23 cellular contexts compared by ENCODE assay signal in genomic region chr5:119301210-119301609, GRCh38. TPM values are rescaled to one million over a fixed set of nuclear protein-coding genes. Genes with fewer than 3 reads are reported as not detected.
DNase-seq lines count a peak whose midpoint lies in the region; ATAC-seq, FAIRE-seq and TF ChIP-seq lines count a peak whose summit lies in the region.
"Had no signal": no experiment of that assay in that cellular context is flagged by ENCODE, and none has a peak within 500 bp of the region (broad histone marks: within the 10 kb centered on the region; RNA-seq: fewer than 3 reads in every experiment).

No MANE protein-coding gene starts in this region.

- H3K27me3 ChIP-seq in CD4-positive, alpha-beta T cell (ENCODE audit: control insufficient read depth, insufficient read depth, low read length) = no peaks in the 10 kb centered on the region
- H3K27me3 ChIP-seq: ascending aorta, right lobe of liver, transverse colon had no signal

- ATAC-seq in A549 (no peak), HG02870 (IDR thresholded peaks at IDR 0.05; ENCODE audit: unreplicated experiment) (no peak), HG02840 (IDR thresholded peaks at IDR 0.05; ENCODE audit: low FRiP score, unreplicated experiment) (no peak), left colon (no peak)
- ATAC-seq in CD4-positive, alpha-beta T cell (ENCODE audit: poor library complexity) = no peak
- ATAC-seq: GM23338, left ventricle myocardium superior had no signal

- H3K4me3 Mint-ChIP-seq in CD4-positive, alpha-beta T cell = peak overlapping the region; percentile 95
- no peak overlapping the region for H3K4me3 Mint-ChIP-seq in activated CD4-positive, alpha-beta memory T cell treated with anti-CD3 and anti-CD28 coated beads for 36 hours
- H3K4me3 Mint-ChIP-seq: GM23338 had no signal

- H3K9me3 ChIP-seq in A549 = no peaks in the 10 kb centered on the region
- no peaks in the 10 kb centered on the region for H3K9me3 ChIP-seq in CD4-positive, alpha-beta T cell (ENCODE audit: control insufficient read depth, low read length)
- H3K9me3 ChIP-seq: ascending aorta, right lobe of liver, transverse colon had no signal

- no peak for TF ChIP-seq RAD21 in A549 (conservative IDR thresholded peaks at IDR 0.05 in 1 of 2, IDR thresholded peaks at IDR 0.05 in 1 of 2)

- H3K36me3 Mint-ChIP-seq in CD4-positive, alpha-beta T cell (ENCODE audit: low read depth) = peaks cover 57% of the 10 kb centered on the region
- peaks cover 7% of the 10 kb centered on the region for H3K36me3 Mint-ChIP-seq in activated CD4-positive, alpha-beta memory T cell treated with anti-CD3 and anti-CD28 coated beads for 36 hours

- no peak for FAIRE-seq in A549 (lab: Jason Lieb, UNC)
- FAIRE-seq: D721Med, G401.6, GM19239 had no signal

- H3K27ac ChIP-seq in A549 = peak overlapping the region; percentile 82 to 89
- H3K27ac ChIP-seq in CD4-positive, alpha-beta T cell (ENCODE audit: low read depth, low read length) = peak overlapping the region; percentile 85
- H3K27ac ChIP-seq: right lobe of liver, transverse colon had no signal

- intact Hi-C loops in CD4-positive, alpha-beta T cell (cut with DNase I, micrococcal nuclease) = no loop called here
- intact Hi-C loops in activated CD4-positive, alpha-beta memory T cell treated with anti-CD3 and anti-CD28 coated beads for 36 hours (cut with micrococcal nuclease) = no loop called here
- intact Hi-C loops in left colon (cut with DNase I, micrococcal nuclease) = no loop called here

- no peak for TF ChIP-seq POLR2A in A549 (IDR thresholded peaks at IDR 0.05; ENCODE audit: low read length)

- peak overlapping the region; percentile 82 for H3K4me2 ChIP-seq in A549
- H3K4me2 ChIP-seq: GM23338 had no signal

- no peak for TF ChIP-seq EP300 in A549 (IDR thresholded peaks at IDR 0.05)

- no peak for TF ChIP-seq CTCF in A549 (IDR thresholded peaks at IDR 0.05)
- TF ChIP-seq CTCF in CD4-positive, alpha-beta T cell (IDR thresholded peaks at IDR 0.05) = no peak

- peaks cover 76% of the 10 kb centered on the region for H3K4me1 Mint-ChIP-seq in CD4-positive, alpha-beta T cell (ENCODE audit: low read depth)
- peaks cover 85% of the 10 kb centered on the region for H3K4me1 Mint-ChIP-seq in activated CD4-positive, alpha-beta memory T cell treated with anti-CD3 and anti-CD28 coated beads for 36 hours (ENCODE audit: low read depth)

- H3K9me3 Mint-ChIP-seq in CD4-positive, alpha-beta T cell = no peaks in the 10 kb centered on the region
- H3K9me3 Mint-ChIP-seq in activated CD4-positive, alpha-beta memory T cell treated with anti-CD3 and anti-CD28 coated beads for 36 hours = peaks cover 2% of the 10 kb centered on the region

- DNase-seq in A549 (ENCODE audit: low read depth in 1 of 2, low spot score in 1 of 2) = no peak
- no peak for DNase-seq in CD4-positive, alpha-beta T cell
- DNase-seq in activated CD4-positive, alpha-beta memory T cell treated with anti-CD3 and anti-CD28 coated beads for 36 hours = no peak
- peak; percentile 18 for DNase-seq in fibroblast of peridontal ligament (ENCODE audit: extremely low read depth)
- DNase-seq in left colon = no peak
- no peak for DNase-seq in kidney tubule cell (ENCODE audit: low spot score)
- DNase-seq: cerebellar nuclear complex; effector CD8-positive, alpha-beta T cell; head of caudate nucleus; Kasumi-1; left ventricle myocardium superior; NCI-H1048; NCI-H2029 treated with DMSO at 0.1 percent for 48 hours; right lobe of liver; RPMI8226; transverse colon had no signal

- 81% methylated on average over 2 of the region's 2 CpGs for WGBS in A549 (ENCODE audit: missing lambda C conversion rate)

- peaks cover 64% of the 10 kb centered on the region for H3K4me1 ChIP-seq in A549
- H3K4me1 ChIP-seq: right lobe of liver had no signal

- peak overlapping the region; percentile 95 for H3K27ac Mint-ChIP-seq in CD4-positive, alpha-beta T cell
- peak overlapping the region; percentile 95 for H3K27ac Mint-ChIP-seq in activated CD4-positive, alpha-beta memory T cell treated with anti-CD3 and anti-CD28 coated beads for 36 hours
- H3K27ac Mint-ChIP-seq: GM23338 had no signal

- POLR2A ChIA-PET in A549 (lab: Yijun Ruan, JAX) = interaction anchor here (2.2 kb wide), 1 partner anchor 23 kb away, joined by 14 read pairs; no protein-coding TSS in a partner anchor
- POLR2A ChIA-PET in CD4-positive, alpha-beta T cell (lab: Charles Lee) = interaction anchor here (1.2 to 8.8 kb wide), 12 partner anchors 9 to 230 kb away, joined by 4 to 116 read pairs (median 19); partner anchors contain the start of genes DMXL1 and TNFAIP8
- POLR2A ChIA-PET in activated CD4-positive, alpha-beta memory T cell treated with anti-CD3 and anti-CD28 coated beads for 36 hours (lab: Charles Lee) = interaction anchor here (1.2 to 2.4 kb wide), 3 partner anchors 11 to 99 kb away, joined by 3 to 10 read pairs (median 4); no protein-coding TSS in a partner anchor

- CTCF ChIA-PET in A549 (lab: Yijun Ruan, JAX) = interaction anchor here (1.7 to 2.5 kb wide), 3 partner anchors 11 to 111 kb away, joined by 7 to 12 read pairs (median 10); no protein-coding TSS in a partner anchor
- CTCF ChIA-PET in CD4-positive, alpha-beta T cell (lab: Charles Lee) = interaction anchor here (1.2 to 2.6 kb wide), 3 partner anchors 14 to 110 kb away, joined by 3 to 9 read pairs (median 6); no protein-coding TSS in a partner anchor
- CTCF ChIA-PET in activated CD4-positive, alpha-beta memory T cell treated with anti-CD3 and anti-CD28 coated beads for 36 hours (lab: Charles Lee) = interaction anchor here (0.8 to 2.4 kb wide), 8 partner anchors 11 to 134 kb away, joined by 3 to 8 read pairs (median 4); no protein-coding TSS in a partner anchor

- H3K4me3 ChIP-seq in A549 = no peak overlapping the region
- H3K4me3 ChIP-seq: ascending aorta, GM23338, right lobe of liver, transverse colon had no signal

- no peaks in the 10 kb centered on the region for H3K27me3 Mint-ChIP-seq in CD4-positive, alpha-beta T cell
- no peaks in the 10 kb centered on the region for H3K27me3 Mint-ChIP-seq in activated CD4-positive, alpha-beta memory T cell treated with anti-CD3 and anti-CD28 coated beads for 36 hours

TF ChIP-seq in A549, 52 proteins besides CTCF, POLR2A, EP300 and RAD21:
- TF ChIP-seq NR3C1 (IDR thresholded peaks at IDR 0.05) = no peak
- TF ChIP-seq CHD4 (IDR thresholded peaks at IDR 0.05; ENCODE audit: borderline replicate concordance) = no peak
- TF ChIP-seq HOXB5 (CRISPR knock-in tag; IDR thresholded peaks at IDR 0.05) = no peak
- no peak for TF ChIP-seq FOSL2 (IDR thresholded peaks at IDR 0.05)
- TF ChIP-seq FOSL2 (CRISPR knock-in tag; IDR thresholded peaks at IDR 0.05) = no peak
- TF ChIP-seq GATA3 (IDR thresholded peaks at IDR 0.05; ENCODE audit: borderline replicate concordance) = no peak
- no peak for TF ChIP-seq NFE2L2 (conservative IDR thresholded peaks at IDR 0.05; ENCODE audit: low read length)

RNA-seq across cellular contexts. Expression of gene TNFAIP8, which starts 54.6 kb away (rescaled TPM):
- polyA plus RNA-seq in A549 (2011; rRNA removed) = 30.3 and 35.7 TPM in 2 replicates
- polyA plus RNA-seq in A549 (2012; cell fraction: cytosol; rRNA removed) = 23.2 and 23.9 TPM in 2 replicates
- polyA plus RNA-seq in A549 (2012; cell fraction: nucleus; rRNA removed) = 9.2 and 10.7 TPM in 2 replicates
- 33.4 to 35.0 TPM (median 34.9 TPM) in 3 replicates for polyA plus RNA-seq in A549 (2017; fragmentation: RNase III; extraction: RNeasy Plus Mini Kit Qiagen cat#74134 plus additional on column Dnase treatment)
- 10.2 and 13.7 TPM in 2 replicates for polyA minus RNA-seq in A549 (2011; rRNA and poly(A)+ RNA removed)
- total RNA-seq in CD4-positive, alpha-beta T cell = 100 to 1,000 TPM; 106 to 114 TPM
- total RNA-seq in activated CD4-positive, alpha-beta memory T cell treated with anti-CD3 and anti-CD28 coated beads for 36 hours = 100 to 1,000 TPM; 153 to 159 TPM
- 10 to 100 TPM in 1 of 2 donors, 1 to 10 TPM in 1; 7.0 to 11.8 TPM for total RNA-seq in left colon

Comparison
In these comparisons a context has a peak if more than half of its experiments do, and no peak if none do; other contexts are left out.
1. RNA of gene TNFAIP8, which starts 54.6 kb away (total RNA-seq): 153 to 159 TPM in activated CD4-positive, alpha-beta memory T cell treated with anti-CD3 and anti-CD28 coated beads for 36 hours and 106 to 114 TPM in CD4-positive, alpha-beta T cell; 7.0 to 11.8 TPM in left colon; every median in the first group is over 4 times any median in the second.